In the genomic region with DNA sequence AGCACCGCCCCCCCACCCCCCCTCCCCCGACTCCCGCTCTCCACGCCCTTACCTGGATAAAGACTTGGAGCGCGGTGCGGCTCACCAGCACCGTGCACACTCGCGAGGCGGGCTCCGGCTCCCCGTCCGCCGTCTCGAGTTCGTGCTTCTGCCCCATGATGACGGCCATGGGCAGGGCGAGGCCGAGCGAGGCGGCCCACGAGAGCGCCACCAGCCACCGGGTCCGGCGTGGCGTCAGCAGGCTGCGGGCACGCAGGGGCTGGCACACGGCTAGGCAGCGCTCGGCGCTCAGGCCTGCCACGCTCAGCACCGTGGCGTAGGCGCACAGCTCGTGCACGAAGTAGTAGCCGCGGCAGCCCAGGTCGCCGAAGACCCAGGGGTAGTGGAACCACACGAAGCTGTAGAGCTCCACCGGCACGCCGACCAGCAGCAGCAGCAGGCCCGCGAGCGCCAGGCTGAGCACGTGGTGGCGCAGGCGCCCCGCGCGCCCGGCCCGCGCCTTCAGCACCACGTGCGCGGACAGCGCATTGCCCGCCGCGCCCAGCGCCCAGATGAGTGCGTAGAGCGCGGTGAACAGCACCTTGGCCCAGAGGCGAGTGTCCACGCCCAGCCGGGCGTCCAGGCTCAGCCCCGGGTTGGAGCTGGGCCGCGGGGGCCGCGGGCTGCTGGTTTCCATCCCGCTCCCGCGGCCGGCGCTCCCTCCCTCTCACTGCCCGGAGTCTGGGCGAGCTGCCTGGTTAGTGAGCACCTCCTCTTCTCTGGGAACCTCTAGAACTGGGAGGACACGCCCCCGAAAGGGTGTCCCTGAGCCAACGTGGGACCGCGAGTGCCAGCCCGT, we compare ENCODE assay signal across 1 cellular context.
A peak's percentile ranks its signal among the peaks of the same experiment; 100 is the strongest.
TF ChIP-seq lines count a peak whose summit lies in the region.

A gene with protein sequence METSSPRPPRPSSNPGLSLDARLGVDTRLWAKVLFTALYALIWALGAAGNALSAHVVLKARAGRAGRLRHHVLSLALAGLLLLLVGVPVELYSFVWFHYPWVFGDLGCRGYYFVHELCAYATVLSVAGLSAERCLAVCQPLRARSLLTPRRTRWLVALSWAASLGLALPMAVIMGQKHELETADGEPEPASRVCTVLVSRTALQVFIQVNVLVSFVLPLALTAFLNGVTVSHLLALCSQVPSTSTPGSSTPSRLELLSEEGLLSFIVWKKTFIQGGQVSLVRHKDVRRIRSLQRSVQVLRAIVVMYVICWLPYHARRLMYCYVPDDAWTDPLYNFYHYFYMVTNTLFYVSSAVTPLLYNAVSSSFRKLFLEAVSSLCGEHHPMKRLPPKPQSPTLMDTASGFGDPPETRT (minus strand): TSS at position 742 of the 838 bp plus-strand sequence. CDS start 66 bp downstream, at position 676.

TF ChIP-seq in A549, 52 proteins besides CTCF, POLR2A, EP300 and RAD21 (continued from another document):
- TF ChIP-seq CBX8 (IDR thresholded peaks at IDR 0.05) (no peak), FOSL2 (IDR thresholded peaks at IDR 0.05) (no peak), FOSL2 (CRISPR knock-in tag; IDR thresholded peaks at IDR 0.05) (no peak), HEYL (CRISPR knock-in tag; IDR thresholded peaks at IDR 0.05) (no peak), ZNF302 (CRISPR knock-in tag; IDR thresholded peaks at IDR 0.05) (no peak), ATOH8 (CRISPR knock-in tag; IDR thresholded peaks at IDR 0.05; ENCODE audit: low read depth) (no peak; the same call in 1 of the 2 replicates), JUNB (IDR thresholded peaks at IDR 0.05) (no peak), ESRRA (IDR thresholded peaks at IDR 0.05; ENCODE audit: borderline replicate concordance, low read length) (no peak), GATA3 (IDR thresholded peaks at IDR 0.05; ENCODE audit: borderline replicate concordance) (no peak), RCOR1 (IDR thresholded peaks at IDR 0.05; ENCODE audit: low read depth, low read length) (no peak), TP53 (CRISPR knock-in tag; IDR thresholded peaks at IDR 0.05) (no peak), RNF2 (IDR thresholded peaks at IDR 0.05; ENCODE audit: borderline replicate concordance, low read depth) (no peak), TFCP2L1 (CRISPR knock-in tag; IDR thresholded peaks at IDR 0.05) (no peak), ZSCAN20 (CRISPR knock-in tag; IDR thresholded peaks at IDR 0.05) (no peak), RFX5 (IDR thresholded peaks at IDR 0.05) (no peak), JUN (IDR thresholded peaks at IDR 0.05) (no peak), ZFP36 (IDR thresholded peaks at IDR 0.05; ENCODE audit: borderline replicate concordance, partially characterized antibody) (no peak), FOXS1 (CRISPR knock-in tag; IDR thresholded peaks at IDR 0.05) (no peak), PHF8 (IDR thresholded peaks at IDR 0.05; ENCODE audit: borderline replicate concordance, low read depth) (no peak), HOXA7 (CRISPR knock-in tag; IDR thresholded peaks at IDR 0.05) (no peak), SMC3 (IDR thresholded peaks at IDR 0.05) (no peak), CBX2 (IDR thresholded peaks at IDR 0.05; ENCODE audit: borderline replicate concordance, low read depth) (no peak), MYC (IDR thresholded peaks at IDR 0.05; ENCODE audit: borderline replicate concordance, low read length) (peak; percentile 68; the same call in 1 of the 2 replicates), NFE2L2 (conservative IDR thresholded peaks at IDR 0.05; ENCODE audit: low read length) (no peak), EHF (CRISPR knock-in tag; IDR thresholded peaks at IDR 0.05) (no peak), PBX3 (IDR thresholded peaks at IDR 0.05) (no peak), EHMT2 (IDR thresholded peaks at IDR 0.05; ENCODE audit: low read depth) (peak; percentile 47; the same call in 1 of the 2 replicates), KDM1A (IDR thresholded peaks at IDR 0.05; ENCODE audit: low read depth) (no peak), HDAC2 (IDR thresholded peaks at IDR 0.05) (no peak), ELK1 (IDR thresholded peaks at IDR 0.05; ENCODE audit: low read depth, low read length) (no peak), NPAS2 (CRISPR knock-in tag; IDR thresholded peaks at IDR 0.05; ENCODE audit: borderline replicate concordance) (no peak), NR3C1 (IDR thresholded peaks at IDR 0.05) (no peak), REST (IDR thresholded peaks at IDR 0.05) (peak; percentile 95), CHD2 (IDR thresholded peaks at IDR 0.05; ENCODE audit: low read length, partially characterized antibody) (no peak), HOXB13 (CRISPR knock-in tag; IDR thresholded peaks at IDR 0.05; ENCODE audit: low read depth) (no peak; the same call in 1 of the 2 replicates), CHD4 (IDR thresholded peaks at IDR 0.05; ENCODE audit: borderline replicate concordance) (no peak), KDM5A (IDR thresholded peaks at IDR 0.05) (no peak), BHLHE40 (IDR thresholded peaks at IDR 0.05; ENCODE audit: low read depth, low read length) (no peak), ZC3H11A (IDR thresholded peaks at IDR 0.05) (no peak), SREBF2 (IDR thresholded peaks at IDR 0.05) (no peak)
- TF ChIP-seq, protein P1, sequence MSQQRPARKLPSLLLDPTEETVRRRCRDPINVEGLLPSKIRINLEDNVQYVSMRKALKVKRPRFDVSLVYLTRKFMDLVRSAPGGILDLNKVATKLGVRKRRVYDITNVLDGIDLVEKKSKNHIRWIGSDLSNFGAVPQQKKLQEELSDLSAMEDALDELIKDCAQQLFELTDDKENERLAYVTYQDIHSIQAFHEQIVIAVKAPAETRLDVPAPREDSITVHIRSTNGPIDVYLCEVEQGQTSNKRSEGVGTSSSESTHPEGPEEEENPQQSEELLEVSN (IDR thresholded peaks at IDR 0.05; ENCODE audit: borderline replicate concordance, low read depth): peak; percentile 84
- TF ChIP-seq, protein P2, sequence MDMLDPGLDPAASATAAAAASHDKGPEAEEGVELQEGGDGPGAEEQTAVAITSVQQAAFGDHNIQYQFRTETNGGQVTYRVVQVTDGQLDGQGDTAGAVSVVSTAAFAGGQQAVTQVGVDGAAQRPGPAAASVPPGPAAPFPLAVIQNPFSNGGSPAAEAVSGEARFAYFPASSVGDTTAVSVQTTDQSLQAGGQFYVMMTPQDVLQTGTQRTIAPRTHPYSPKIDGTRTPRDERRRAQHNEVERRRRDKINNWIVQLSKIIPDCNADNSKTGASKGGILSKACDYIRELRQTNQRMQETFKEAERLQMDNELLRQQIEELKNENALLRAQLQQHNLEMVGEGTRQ (IDR thresholded peaks at IDR 0.05): peak; percentile 27; the same call in 1 of the 2 replicates
- TF ChIP-seq, protein P3, sequence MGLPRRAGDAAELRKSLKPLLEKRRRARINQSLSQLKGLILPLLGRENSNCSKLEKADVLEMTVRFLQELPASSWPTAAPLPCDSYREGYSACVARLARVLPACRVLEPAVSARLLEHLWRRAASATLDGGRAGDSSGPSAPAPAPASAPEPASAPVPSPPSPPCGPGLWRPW (IDR thresholded peaks at IDR 0.05): no peak
- TF ChIP-seq, protein P4, sequence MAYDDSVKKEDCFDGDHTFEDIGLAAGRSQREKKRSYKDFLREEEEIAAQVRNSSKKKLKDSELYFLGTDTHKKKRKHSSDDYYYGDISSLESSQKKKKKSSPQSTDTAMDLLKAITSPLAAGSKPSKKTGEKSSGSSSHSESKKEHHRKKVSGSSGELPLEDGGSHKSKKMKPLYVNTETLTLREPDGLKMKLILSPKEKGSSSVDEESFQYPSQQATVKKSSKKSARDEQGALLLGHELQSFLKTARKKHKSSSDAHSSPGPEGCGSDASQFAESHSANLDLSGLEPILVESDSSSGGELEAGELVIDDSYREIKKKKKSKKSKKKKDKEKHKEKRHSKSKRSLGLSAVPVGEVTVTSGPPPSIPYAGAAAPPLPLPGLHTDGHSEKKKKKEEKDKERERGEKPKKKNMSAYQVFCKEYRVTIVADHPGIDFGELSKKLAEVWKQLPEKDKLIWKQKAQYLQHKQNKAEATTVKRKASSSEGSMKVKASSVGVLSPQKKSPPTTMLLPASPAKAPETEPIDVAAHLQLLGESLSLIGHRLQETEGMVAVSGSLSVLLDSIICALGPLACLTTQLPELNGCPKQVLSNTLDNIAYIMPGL (CRISPR knock-in tag; IDR thresholded peaks at IDR 0.05; ENCODE audit: borderline replicate concordance): no peak
